Comparison of ENCODE assay signal across 8 cellular contexts in the genomic region with DNA sequence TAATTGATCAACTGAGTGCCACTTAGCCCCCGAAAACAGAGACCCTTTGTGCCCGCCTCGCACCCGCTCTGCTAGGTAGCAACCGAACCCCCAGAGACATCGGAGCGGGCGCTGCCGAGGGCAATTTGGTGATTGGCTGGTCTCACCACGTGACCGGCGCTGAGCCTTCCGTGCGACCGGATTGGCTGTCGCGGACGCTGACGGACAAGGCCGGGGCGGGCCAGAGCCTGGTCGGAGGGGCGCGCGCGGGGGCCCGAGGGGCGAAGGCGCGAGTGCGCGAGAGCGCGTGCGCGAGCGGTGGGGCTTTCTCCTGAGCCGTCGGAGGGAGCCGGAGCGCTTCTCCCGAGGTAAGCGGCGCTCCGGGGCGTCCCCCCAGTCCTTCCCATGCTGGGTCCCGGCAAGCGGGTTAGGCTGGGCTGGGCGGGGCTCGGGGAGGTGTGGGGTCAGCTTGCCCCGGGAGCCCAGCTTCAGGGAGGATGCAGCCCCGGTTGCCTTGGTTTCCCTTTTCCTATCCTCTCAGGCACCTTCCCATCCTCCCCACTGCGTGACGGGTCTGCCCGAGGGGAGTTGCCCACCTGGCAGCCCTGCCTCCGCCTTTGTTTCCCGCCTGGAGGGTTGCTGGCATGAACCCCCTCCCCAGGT. TPM values are rescaled to one million over a fixed set of nuclear protein-coding genes. Genes with fewer than 3 reads are reported as not detected.
DNase-seq lines count a peak whose midpoint lies in the region; ATAC-seq, FAIRE-seq and TF ChIP-seq lines count a peak whose summit lies in the region.

A gene (plus strand): TSS at position 303 of the 642 bp plus-strand sequence.

- peak within 1 kb of the TSS; percentile 94 for H3K4me2 ChIP-seq in astrocyte (ENCODE audit: low read length)

- POLR2A ChIA-PET in HEK293T (lab: Yijun Ruan, JAX), result no interaction called here

- CTCF ChIA-PET in HEK293T (lab: Yijun Ruan, JAX), result no interaction called here

- peak within 1 kb of the TSS; percentile 71 for H3K4me3 ChIP-seq in astrocyte (ENCODE audit: insufficient read depth, low read depth, low read length)

- peaks cover 13% of the 10 kb centered on the region for H3K27me3 Mint-ChIP-seq in astrocyte (ENCODE audit: low read depth, unreplicated experiment)

- peak within 1 kb of the TSS; percentile 82 for H3K4me3 Mint-ChIP-seq in astrocyte (ENCODE audit: unreplicated experiment)

- no peaks in the 10 kb centered on the region for H3K36me3 ChIP-seq in astrocyte (ENCODE audit: insufficient read depth, low read length)

- H3K4me1 Mint-ChIP-seq in astrocyte (ENCODE audit: low read depth, unreplicated experiment), result peaks cover 1% of the 10 kb centered on the region

- peaks cover 23% of the 10 kb centered on the region for H3K4me1 ChIP-seq in astrocyte (ENCODE audit: insufficient read depth, low read length)

- peak within 1 kb of the TSS; percentile 21 for H3K27ac Mint-ChIP-seq in astrocyte (ENCODE audit: unreplicated experiment)

- peak; percentile 62 for DNase-seq in AG08395 (ENCODE audit: low spot score)
- DNase-seq in HEK293T (ENCODE audit: extremely low spot score), result peak; percentile 95
- peak; percentile 81 for DNase-seq in NCI-H524 treated with DMSO at 0.1 percent for 48 hours (lab: John Stamatoyannopoulos, UW)
- DNase-seq in astrocyte (ENCODE audit: low read depth), result peak; percentile 31
- DNase-seq in hippocampal formation (lab: John Stamatoyannopoulos, UW), result peak; percentile 81 to 86
- DNase-seq in posterior vena cava (ENCODE audit: low spot score), result peak; percentile 91

- H2AFZ ChIP-seq in astrocyte (ENCODE audit: low read depth, low read length), result peak within 1 kb of the TSS; percentile 96

- no peak for ATAC-seq in HG02840 (IDR thresholded peaks at IDR 0.05; ENCODE audit: low FRiP score, unreplicated experiment)
- ATAC-seq in GM21529 (IDR thresholded peaks at IDR 0.05; ENCODE audit: unreplicated experiment), result no peak

- no peaks in the 10 kb centered on the region for H3K9me3 ChIP-seq in astrocyte (ENCODE audit: insufficient read depth, low read depth, low read length)

- H3K36me3 Mint-ChIP-seq in astrocyte (ENCODE audit: low read depth, unreplicated experiment), result no peaks in the 10 kb centered on the region

- no peak for TF ChIP-seq CTCF in astrocyte (IDR thresholded peaks at IDR 0.05; ENCODE audit: insufficient read depth, low read depth, low read length)

- H4K20me1 ChIP-seq in astrocyte (ENCODE audit: insufficient read depth, low read length), result no peaks in the 10 kb centered on the region

- peaks cover 8% of the 10 kb centered on the region for H3K27me3 ChIP-seq in astrocyte (ENCODE audit: insufficient read depth, low read length)

- H3K9me3 Mint-ChIP-seq in astrocyte (ENCODE audit: unreplicated experiment), result no peaks in the 10 kb centered on the region

- intact Hi-C loops in posterior vena cava (cut with DNase I), result no loop called here

- FAIRE-seq in astrocyte (lab: Jason Lieb, UNC), result no peak

- H3K27ac ChIP-seq in astrocyte (ENCODE audit: low read depth, low read length), result no peak within 1 kb of the TSS

- H3K9ac ChIP-seq in astrocyte (ENCODE audit: low read length), result peak within 1 kb of the TSS; percentile 79

- no peaks in the 10 kb centered on the region for H3K79me2 ChIP-seq in astrocyte (ENCODE audit: insufficient read depth, low read length)

TF ChIP-seq in HEK293T, 16 proteins besides CTCF, POLR2A, EP300 and RAD21:
- TF ChIP-seq, protein P1, sequence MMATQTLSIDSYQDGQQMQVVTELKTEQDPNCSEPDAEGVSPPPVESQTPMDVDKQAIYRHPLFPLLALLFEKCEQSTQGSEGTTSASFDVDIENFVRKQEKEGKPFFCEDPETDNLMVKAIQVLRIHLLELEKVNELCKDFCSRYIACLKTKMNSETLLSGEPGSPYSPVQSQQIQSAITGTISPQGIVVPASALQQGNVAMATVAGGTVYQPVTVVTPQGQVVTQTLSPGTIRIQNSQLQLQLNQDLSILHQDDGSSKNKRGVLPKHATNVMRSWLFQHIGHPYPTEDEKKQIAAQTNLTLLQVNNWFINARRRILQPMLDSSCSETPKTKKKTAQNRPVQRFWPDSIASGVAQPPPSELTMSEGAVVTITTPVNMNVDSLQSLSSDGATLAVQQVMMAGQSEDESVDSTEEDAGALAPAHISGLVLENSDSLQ (IDR thresholded peaks at IDR 0.05), result peak; percentile 95
- TF ChIP-seq SP1 (IDR thresholded peaks at IDR 0.05) (no peak), L3MBTL2 (conservative IDR thresholded peaks at IDR 0.05) (peak; percentile 92)

RNA-seq across cellular contexts. Expression of the gene that starts here (rescaled TPM):
- 5.6 and 5.9 TPM in 2 replicates for total RNA-seq in astrocyte
- total RNA-seq in posterior vena cava, result 1 to 10 TPM; 2.1 to 2.8 TPM

Comparison
In these comparisons a context has a peak if more than half of its experiments do, and no peak if none do; other contexts are left out.
1. DNase-seq: peak in every context shown above with its lines; median percentile 95 in HEK293T; 91 in posterior vena cava; 84 in hippocampal formation; 81 in NCI-H524 treated with DMSO at 0.1 percent for 48 hours; 62 in AG08395; 31 in astrocyte.